In the genomic region with DNA sequence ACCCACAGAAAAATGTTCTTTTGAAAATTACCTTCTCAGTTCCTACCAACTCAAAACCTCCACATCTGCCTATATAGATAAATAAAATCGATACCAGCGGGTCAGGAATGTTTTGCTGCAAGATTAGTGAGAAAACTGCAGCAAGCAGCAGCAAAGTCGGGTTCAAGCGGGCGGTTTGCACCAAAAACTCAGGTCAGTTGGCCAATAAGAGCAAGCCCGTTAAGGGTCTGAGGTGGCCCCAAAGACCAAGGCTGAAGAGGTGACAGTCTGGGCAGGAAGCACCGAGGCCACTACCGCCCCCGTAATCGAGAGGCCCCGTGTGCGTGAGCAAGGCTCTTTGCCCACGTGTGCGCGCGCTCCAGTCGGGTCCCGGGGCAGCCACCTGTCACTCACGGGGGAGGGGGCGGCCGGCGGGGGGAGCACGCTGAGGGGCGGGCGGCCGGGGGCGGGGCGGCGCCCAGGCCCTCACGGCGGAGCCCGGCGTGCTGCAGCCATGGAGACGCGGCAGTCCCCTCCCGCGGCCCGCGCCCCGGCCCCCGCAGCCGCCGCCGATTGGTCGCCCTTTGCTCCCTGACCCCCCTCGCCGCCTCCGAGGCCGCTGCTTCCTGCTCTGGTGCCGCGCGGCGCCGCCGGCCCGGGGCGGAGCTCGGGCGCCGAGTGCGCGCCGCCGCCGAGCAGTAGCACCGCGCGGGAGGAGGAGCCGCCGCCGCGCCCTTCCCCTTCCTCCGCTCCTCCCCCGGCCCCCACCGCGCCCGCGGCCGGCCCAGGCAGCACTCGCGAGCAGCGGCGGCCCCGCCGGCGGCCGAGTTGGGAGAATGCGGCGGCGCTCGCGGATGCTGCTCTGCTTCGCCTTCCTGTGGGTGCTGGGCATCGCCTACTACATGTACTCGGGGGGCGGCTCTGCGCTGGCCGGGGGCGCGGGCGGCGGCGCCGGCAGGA, we compare ENCODE assay signal across 8 cellular contexts. TPM values are rescaled to one million over a fixed set of nuclear protein-coding genes. Genes with fewer than 3 reads are reported as not detected.
A peak's percentile ranks its signal among the peaks of the same experiment; 100 is the strongest.
DNase-seq lines count a peak whose midpoint lies in the region; ATAC-seq, FAIRE-seq and TF ChIP-seq lines count a peak whose summit lies in the region.

A gene (plus strand): TSS at position 773 of the 939 bp plus-strand sequence. CDS start 43 bp downstream, at position 816.

- H2BK15ac ChIP-seq in H1 (ENCODE audit: low read length) = no peak within 1 kb of the TSS
- H2BK15ac ChIP-seq in mesenchymal stem cell (ENCODE audit: low read depth, poor library complexity, severe bottlenecking) = peak within 1 kb of the TSS; percentile 89

- ATAC-seq in GM21381 (IDR thresholded peaks at IDR 0.05; ENCODE audit: unreplicated experiment) = peak; percentile 86

- H4K20me1 ChIP-seq in H1 (replicated peaks in 1 of 2; ENCODE audit: control insufficient read depth in 1 of 2, insufficient read depth in 2 of 2, low read length in 2 of 2) = peaks cover 5 to 13% of the 10 kb centered on the region in 2 experiments

- H2BK5ac ChIP-seq in H1 (ENCODE audit: low read depth, low read length) = no peak within 1 kb of the TSS
- no peak within 1 kb of the TSS for H2BK5ac ChIP-seq in mesenchymal stem cell (ENCODE audit: low read depth, low read length, poor library complexity, severe bottlenecking)

- peak; percentile 41 to 42; a peak in 2 of 3 replicates for TF ChIP-seq POLR2A in H1 (IDR thresholded peaks at IDR 0.05; ENCODE audit: control extremely low read depth in 1 of 2, low read depth in 2 of 2, low read length in 2 of 2)

- peaks cover 8% of the 10 kb centered on the region; the same call in 1 of the 2 replicates for H3K23me2 ChIP-seq in H1 (ENCODE audit: low read depth, low read length)

- H2AK5ac ChIP-seq in H1 (ENCODE audit: low read depth, low read length) (no peak within 1 kb of the TSS), mesenchymal stem cell (ENCODE audit: low read length, severe bottlenecking) (no peak within 1 kb of the TSS)

- no peak within 1 kb of the TSS for H3K14ac ChIP-seq in H1 (ENCODE audit: insufficient read length)
- H3K14ac ChIP-seq in mesenchymal stem cell (ENCODE audit: low read length in 2 of 2) = peak within 1 kb of the TSS in 1 of 2 experiments; percentile 71

- H3K56ac ChIP-seq in H1 (replicated peaks; ENCODE audit: insufficient read length, low read depth, low read length) = no peak within 1 kb of the TSS

- peak within 1 kb of the TSS; percentile 93 for H3K4me3 ChIP-seq in Caco-2 (ENCODE audit: low read depth, low read length)
- peak within 1 kb of the TSS; percentile 85 for H3K4me3 ChIP-seq in NT2/D1 (ENCODE audit: insufficient read length, low read depth)
- H3K4me3 ChIP-seq in H1 (ENCODE audit: extremely low read depth in 1 of 4, insufficient read depth in 2 of 4, low read depth in 3 of 4, low read length in 4 of 4) = peak within 1 kb of the TSS; percentile 60 to 91 (median 77)
- peak within 1 kb of the TSS; percentile 93 to 94 for H3K4me3 ChIP-seq in mesenchymal stem cell (ENCODE audit: insufficient read depth in 1 of 2, low read depth in 1 of 2, low read length in 2 of 2)

- peaks cover 17% of the 10 kb centered on the region for H3K4me1 Mint-ChIP-seq in Caco-2 (ENCODE audit: low read depth, unreplicated experiment)

- no TSS peak for BruUV-seq in Caco-2 (replicated peaks; lab: Mats Ljungman, UMichigan)

- H3K36me3 ChIP-seq in Caco-2 (ENCODE audit: control insufficient read depth, insufficient read depth, low read length) (no peaks in the 10 kb centered on the region), NT2/D1 (ENCODE audit: insufficient read depth, insufficient read length, low read length) (no peaks in the 10 kb centered on the region), H1 (ENCODE audit: control insufficient read depth in 2 of 4, insufficient read depth in 4 of 4, low read length in 3 of 4) (no peaks in the 10 kb centered on the region), mesenchymal stem cell (ENCODE audit: control insufficient read depth in 1 of 2, insufficient read depth in 2 of 2, low read depth in 1 of 2, low read length in 2 of 2) (no peaks in the 10 kb centered on the region)

- H3K27me3 ChIP-seq in Caco-2 (replicated peaks; ENCODE audit: control insufficient read depth, insufficient read depth, low read length) (no peaks in the 10 kb centered on the region), NT2/D1 (ENCODE audit: insufficient read depth, insufficient read length) (peaks cover 31% of the 10 kb centered on the region), H1 (replicated peaks in 1 of 4; ENCODE audit: control insufficient read depth in 3 of 4, extremely low read depth in 1 of 4, insufficient read depth in 3 of 4, low read length in 3 of 4) (peaks cover 0 to 7% (median 0%) of the 10 kb centered on the region in 4 experiments; a peak in 2 of 7 replicates), mesenchymal stem cell (ENCODE audit: control insufficient read depth in 1 of 2, insufficient read depth in 1 of 2, low read length in 2 of 2) (no peaks in the 10 kb centered on the region)

- no peaks in the 10 kb centered on the region for H3K36me3 Mint-ChIP-seq in Caco-2 (ENCODE audit: insufficient read depth, unreplicated experiment)

- peaks cover 6% of the 10 kb centered on the region; the same call in 1 of the 2 replicates for H3K79me1 ChIP-seq in H1 (ENCODE audit: low read depth, low read length)
- peaks cover 3% of the 10 kb centered on the region for H3K79me1 ChIP-seq in mesenchymal stem cell (replicated peaks; ENCODE audit: low read length, poor library complexity, severe bottlenecking)

- POLR2A ChIA-PET in Caco-2 (lab: Charles Lee) (no interaction called here), H1 (lab: Charles Lee; ENCODE audit: partially characterized antibody) (interaction anchor here (0.7 to 1.5 kb wide), 3 partner anchors 9 to 437 kb away, joined by 3 read pairs; no protein-coding TSS in a partner anchor)

- H3K27ac ChIP-seq in H1 (ENCODE audit: low read depth, low read length) (peak within 1 kb of the TSS; percentile 5; the same call in 1 of the 2 replicates), mesenchymal stem cell (ENCODE audit: low read length, poor library complexity, severe bottlenecking) (peak within 1 kb of the TSS; percentile 11)

- H3K4me1 ChIP-seq in Caco-2 (peaks cover 6% of the 10 kb centered on the region; the same call in 1 of the 2 replicates), NT2/D1 (ENCODE audit: insufficient read depth, insufficient read length) (no peaks in the 10 kb centered on the region), H1 (replicated peaks in 1 of 4; ENCODE audit: control insufficient read depth in 3 of 4, insufficient read depth in 4 of 4, low read length in 3 of 4) (peaks cover 4 to 8% (median 7%) of the 10 kb centered on the region in 4 experiments; a peak in 4 of 7 replicates), mesenchymal stem cell (ENCODE audit: control insufficient read depth, insufficient read depth, low read depth, low read length) (peaks cover 10% of the 10 kb centered on the region)

- DNase-seq in Caco-2 (peak; percentile 93 to 96), HUDEP-2 (lab: John Stamatoyannopoulos, UW; ENCODE audit: unreplicated experiment in 76 of 76) (peak in 74 of 76 experiments; percentile 17 to 93 (median 84)), NT2/D1 (ENCODE audit: low read depth, low spot score) (peak; percentile 87), H1 (ENCODE audit: low read depth in 1 of 2, low spot score in 2 of 2) (peak; percentile 61 to 89), mesenchymal stem cell (peak; percentile 85)
- peak; percentile 62 to 83 (median 64) for DNase-seq in activated CD8-positive, alpha-beta memory T cell treated with anti-CD3 and anti-CD28 coated beads for 48 hours (ENCODE audit: low read depth in 2 of 3, low spot score in 2 of 3)
- peak; percentile 72 for DNase-seq in stimulated activated CD8-positive, alpha-beta memory T cell treated with anti-CD3 and anti-CD28 coated beads, Interleukin-12 subunit alpha, Interleukin-12 subunit beta, amount 100 ng/mL, for 24 hours (ENCODE audit: extremely low read depth)

- H2BK12ac ChIP-seq in H1 (ENCODE audit: low read depth, low read length) (no peak within 1 kb of the TSS), mesenchymal stem cell (ENCODE audit: low read length in 2 of 2) (peak within 1 kb of the TSS in 1 of 2 experiments; percentile 45)

- H3K4ac ChIP-seq in H1 (replicated peaks; ENCODE audit: insufficient read length, low read depth, low read length) (no peak within 1 kb of the TSS), mesenchymal stem cell (ENCODE audit: low read depth in 1 of 2, low read length in 2 of 2) (peak within 1 kb of the TSS; percentile 64 to 86)

- H2BK120ac ChIP-seq in H1 (replicated peaks; ENCODE audit: low read depth, low read length) = no peak within 1 kb of the TSS
- H2BK120ac ChIP-seq in mesenchymal stem cell (ENCODE audit: low read depth, low read length) = peak within 1 kb of the TSS; percentile 87

- H3K9me3 ChIP-seq in Caco-2 = peaks cover 3% of the 10 kb centered on the region; the same call in 1 of the 2 replicates
- peaks cover 12% of the 10 kb centered on the region for H3K9me3 ChIP-seq in NT2/D1 (ENCODE audit: insufficient read depth, low read length)
- H3K9me3 ChIP-seq in H1 (ENCODE audit: insufficient read depth in 2 of 2, low read depth in 1 of 2, low read length in 1 of 2) = peaks cover 0 to under 1% of the 10 kb centered on the region in 2 experiments; a peak in 1 of 4 replicates
- no peaks in the 10 kb centered on the region for H3K9me3 ChIP-seq in mesenchymal stem cell (ENCODE audit: control insufficient read depth, low read length)

- no peak for FAIRE-seq in H1 (lab: Jason Lieb, UNC)

- CTCF ChIA-PET in Caco-2 (lab: Charles Lee) (interaction anchor here (0.6 kb wide), 1 partner anchor 142 kb away, joined by 5 read pairs; no protein-coding TSS in a partner anchor), H1 (lab: Charles Lee; ENCODE audit: partially characterized antibody) (interaction anchor here (0.7 to 1.2 kb wide), 4 partner anchors 11 to 143 kb away, joined by 3 to 5 read pairs (median 3); no protein-coding TSS in a partner anchor)

- peak within 1 kb of the TSS; percentile 37 for H4K5ac ChIP-seq in H1 (ENCODE audit: insufficient read length, low read depth, low read length)

- peaks cover 3% of the 10 kb centered on the region for H3K27me3 Mint-ChIP-seq in Caco-2 (ENCODE audit: insufficient read depth, unreplicated experiment)

- peak within 1 kb of the TSS; percentile 93 for H3K4me3 Mint-ChIP-seq in Caco-2 (ENCODE audit: unreplicated experiment)

- TF ChIP-seq CTCF in Caco-2 (IDR thresholded peaks at IDR 0.05; ENCODE audit: insufficient read depth in 1 of 2, low read depth in 1 of 2, low read length in 1 of 2, severe bottlenecking in 1 of 2, unreplicated experiment in 1 of 2) = no peak
- TF ChIP-seq CTCF in H1 (IDR thresholded peaks at IDR 0.05; ENCODE audit: control extremely low read depth in 1 of 3, insufficient read depth in 1 of 3, low read depth in 1 of 3, low read length in 3 of 3) = no peak

- peaks cover 21% of the 10 kb centered on the region for H3K9me3 Mint-ChIP-seq in Caco-2 (ENCODE audit: unreplicated experiment)

- H4K8ac ChIP-seq in H1 (ENCODE audit: extremely low read depth, insufficient read depth, low read length) = peak within 1 kb of the TSS; percentile 87
- H4K8ac ChIP-seq in mesenchymal stem cell (ENCODE audit: low read length) = peak within 1 kb of the TSS; percentile 52

- H2AFZ ChIP-seq in H1 (ENCODE audit: low read length) (no peak within 1 kb of the TSS; the same call in 1 of the 2 replicates), mesenchymal stem cell (ENCODE audit: low read depth, low read length) (peak within 1 kb of the TSS; percentile 81)

- intact Hi-C loops in Caco-2 (cut with micrococcal nuclease; ENCODE audit: unreplicated experiment) = loop anchor here (2.0 to 5.0 kb wide), 4 partner anchors 76 to 202 kb away; no protein-coding TSS in a partner anchor

- 3% methylated on average over 14 of the region's 104 CpGs; no CpG with 5 or more reads in 1 of the 2 experiments for WGBS in H1 (ENCODE audit: extremely low coverage in 1 of 2, insufficient coverage in 1 of 2, insufficient read length in 1 of 2, insufficient replicate concordance in 2 of 2, low coverage in 1 of 2, low lambda C conversion rate in 2 of 2, missing lambda C conversion rate in 1 of 2), 2 experiments
- WGBS in mesenchymal stem cell = under 1% methylated on average over 44 of the region's 104 CpGs

- no peak within 1 kb of the TSS for H2BK20ac ChIP-seq in H1 (ENCODE audit: low read length)

- peak within 1 kb of the TSS; percentile 60 for H3K18ac ChIP-seq in H1 (ENCODE audit: extremely low read depth, low read length)
- peak within 1 kb of the TSS; percentile 89 to 96 for H3K18ac ChIP-seq in mesenchymal stem cell (ENCODE audit: low read depth in 1 of 2, low read length in 2 of 2)

- no peak for TF ChIP-seq EP300 in H1 (IDR thresholded peaks at IDR 0.05; ENCODE audit: borderline replicate concordance in 1 of 2, low read depth in 2 of 2, low read length in 2 of 2)

- no peak within 1 kb of the TSS for H3K23ac ChIP-seq in H1 (ENCODE audit: insufficient read length)
- peak within 1 kb of the TSS in 1 of 2 experiments; percentile 66 for H3K23ac ChIP-seq in mesenchymal stem cell (ENCODE audit: low read length in 2 of 2)

- peak within 1 kb of the TSS; percentile 70 for H3K27ac Mint-ChIP-seq in Caco-2 (ENCODE audit: unreplicated experiment)

- H3K79me2 ChIP-seq in H1 (ENCODE audit: control insufficient read depth in 1 of 2, insufficient read depth in 2 of 2, low read length in 2 of 2) = peaks cover 11 to 38% of the 10 kb centered on the region in 2 experiments

- TF ChIP-seq RAD21 in H1 (IDR thresholded peaks at IDR 0.05 in 1 of 2, conservative IDR thresholded peaks at IDR 0.05 in 1 of 2; ENCODE audit: low read depth in 2 of 2, low read length in 2 of 2) = peak in 1 of 2 experiments; percentile 2; a peak in 1 of 4 replicates

- peak within 1 kb of the TSS; percentile 37 for H4K91ac ChIP-seq in H1 (replicated peaks; ENCODE audit: insufficient read length, low read length)
- peak within 1 kb of the TSS; percentile 66 for H4K91ac ChIP-seq in mesenchymal stem cell (ENCODE audit: low read length)

- peak within 1 kb of the TSS; percentile 89 for H3K9ac ChIP-seq in NT2/D1 (ENCODE audit: insufficient read length, low read depth)
- peak within 1 kb of the TSS; percentile 42 to 92 (median 62); a peak in 6 of 7 replicates for H3K9ac ChIP-seq in H1 (replicated peaks in 1 of 4; ENCODE audit: extremely low read depth in 1 of 4, low read depth in 3 of 4, low read length in 3 of 4)
- peak within 1 kb of the TSS; percentile 93 for H3K9ac ChIP-seq in mesenchymal stem cell (ENCODE audit: low read length)

- peak within 1 kb of the TSS; percentile 82 to 83 for H3K4me2 ChIP-seq in H1 (ENCODE audit: insufficient read depth in 1 of 2, low read depth in 2 of 2, low read length in 2 of 2)
- peak within 1 kb of the TSS; percentile 89 for H3K4me2 ChIP-seq in mesenchymal stem cell (ENCODE audit: low read length, poor library complexity, severe bottlenecking)

RNA-seq across cellular contexts. Expression of the gene that starts here (rescaled TPM):
- 54.3 and 62.2 TPM in 2 replicates for total RNA-seq in Caco-2 (2022)
- total RNA-seq in H1 (2021; fragmentation: NEBNext Ultra II Directional; extraction: Animal tissue kit (Norgen Biotek cat#: 25700)) = 75.3 and 83.7 TPM in 2 replicates
- polyA plus RNA-seq in H1 (2011; rRNA removed) = 34.5 and 47.8 TPM in 2 replicates
- polyA plus RNA-seq in H1 (2011; cell fraction: cytosol; rRNA removed) = 40.8 TPM
- 65.6 TPM for polyA plus RNA-seq in H1 (2011; cell fraction: nucleus; rRNA removed)
- polyA plus RNA-seq in H1 (2012, experiment 1 of 2) = 51.1 to 58.7 TPM (median 53.7 TPM) in 4 replicates
- polyA plus RNA-seq in H1 (2012, experiment 2 of 2) = 35.2 TPM
- 90.5 TPM for polyA plus RNA-seq in H1 (2013, experiment 1 of 2)
- polyA plus RNA-seq in H1 (2013, experiment 2 of 2) = 94.8 TPM
- 34.8 and 35.8 TPM in 2 replicates for polyA minus RNA-seq in H1 (2011; rRNA and poly(A)+ RNA removed)
- 32.2 TPM for polyA minus RNA-seq in H1 (2011; cell fraction: cytosol; rRNA and poly(A)+ RNA removed)
- 36.7 TPM for polyA minus RNA-seq in H1 (2011; cell fraction: nucleus; rRNA and poly(A)+ RNA removed)
- polyA plus RNA-seq in mesenchymal stem cell (2013, experiment 1 of 2) = 128 TPM
- 130 TPM for polyA plus RNA-seq in mesenchymal stem cell (2013, experiment 2 of 2)

Comparison
In these comparisons a context has a peak if more than half of its experiments do, and no peak if none do; other contexts are left out.
1. Peak in every context shown above with its lines: DNase-seq, ATAC-seq, H3K4me3 ChIP-seq and H3K27ac ChIP-seq.